In genomic region chr7:16647435-16647960, GRCh38 we compare ENCODE assay signal across 8 cellular contexts. TPM values are rescaled to one million over a fixed set of nuclear protein-coding genes. Genes with fewer than 3 reads are reported as not detected.
DNase-seq lines count a peak whose midpoint lies in the region; TF ChIP-seq lines count a peak whose summit lies in the region.

No MANE protein-coding gene starts in this region.

- H3K9ac ChIP-seq in SU-DHL-6 (ENCODE audit: low read length), result peak overlapping the region; percentile 66

- peaks cover 9% of the 10 kb centered on the region; the same call in 1 of the 2 replicates for H3F3A ChIP-seq in SU-DHL-6 (ENCODE audit: insufficient read depth)

- peaks cover 61% of the 10 kb centered on the region for H3K79me2 ChIP-seq in SU-DHL-6 (ENCODE audit: insufficient read depth, low read length)

- no peak for TF ChIP-seq CTCF in SU-DHL-6 (IDR thresholded peaks at IDR 0.05; ENCODE audit: insufficient read depth, low read length, poor library complexity, severe bottlenecking)
- TF ChIP-seq CTCF in fibroblast of pulmonary artery (IDR thresholded peaks at IDR 0.05; ENCODE audit: low read length, missing control alignments), result no peak
- no peak for TF ChIP-seq CTCF in stomach (IDR thresholded peaks at IDR 0.05)
- TF ChIP-seq CTCF in Peyer's patch (IDR thresholded peaks at IDR 0.05), result no peak

- TF ChIP-seq POLR2A in stomach (IDR thresholded peaks at IDR 0.05), result no peak
- no peak for TF ChIP-seq POLR2A in Peyer's patch (IDR thresholded peaks at IDR 0.05)

- H3K4me3 Mint-ChIP-seq in activated CD4-positive, alpha-beta T cell treated with anti-CD3 and anti-CD28 coated beads, Interleukin-2, amount 10 ng/mL, durations not matched to agents 7 days and 5 days, result peak overlapping the region; percentile 93

- CTCF ChIA-PET in activated CD4-positive, alpha-beta T cell treated with anti-CD3 and anti-CD28 coated beads, Interleukin-2, amount 10 ng/mL, durations not matched to agents 7 days and 5 days (lab: Charles Lee), result interaction anchor here (1.7 kb wide), 1 partner anchor 12 kb away, joined by 4 read pairs; no protein-coding TSS in a partner anchor

- H3K27ac Mint-ChIP-seq in activated CD4-positive, alpha-beta T cell treated with anti-CD3 and anti-CD28 coated beads, Interleukin-2, amount 10 ng/mL, durations not matched to agents 7 days and 5 days, result peak overlapping the region; percentile 32

- peaks cover 61% of the 10 kb centered on the region for H3K4me1 Mint-ChIP-seq in activated CD4-positive, alpha-beta T cell treated with anti-CD3 and anti-CD28 coated beads, Interleukin-2, amount 10 ng/mL, durations not matched to agents 7 days and 5 days

- no peak for DNase-seq in activated CD4-positive, alpha-beta T cell treated with anti-CD3 and anti-CD28 coated beads, Interleukin-2, amount 10 ng/mL, durations not matched to agents 7 days and 5 days
- no peak for DNase-seq in activated CD4-positive, alpha-beta T cell treated with anti-CD3 and anti-CD28 coated beads for 4 hours
- DNase-seq in fibroblast of pulmonary artery (ENCODE audit: low read depth) (no peak), stomach (no peak), Peyer's patch (no peak), medulla oblongata (ENCODE audit: extremely low spot score) (no peak), GDM1 (lab: John Stamatoyannopoulos, UW) (no peak)

- H3K36me3 Mint-ChIP-seq in activated CD4-positive, alpha-beta T cell treated with anti-CD3 and anti-CD28 coated beads, Interleukin-2, amount 10 ng/mL, durations not matched to agents 7 days and 5 days (ENCODE audit: low read depth), result peaks cover 15% of the 10 kb centered on the region

- no peaks in the 10 kb centered on the region for H3K9me3 Mint-ChIP-seq in activated CD4-positive, alpha-beta T cell treated with anti-CD3 and anti-CD28 coated beads, Interleukin-2, amount 10 ng/mL, durations not matched to agents 7 days and 5 days

- WGBS in stomach, 5 donors, result 26 to 44% (median 36%) methylated on average over 2 of the region's 2 CpGs

- peaks cover 33 to 79% (median 56%) of the 10 kb centered on the region in 4 donors for H3K4me1 ChIP-seq in stomach
- H3K4me1 ChIP-seq in Peyer's patch, result peaks cover 0 to 36% (median 10%) of the 10 kb centered on the region in 4 donors

- intact Hi-C loops in stomach (cut with DNase I; ENCODE audit: low total_unique reads), result no loop called here

- H3K27me3 ChIP-seq in SU-DHL-6 (ENCODE audit: low read length) (no peaks in the 10 kb centered on the region), stomach (no peaks in the 10 kb centered on the region), Peyer's patch (no peaks in the 10 kb centered on the region)

- no peaks in the 10 kb centered on the region for H3K27me3 Mint-ChIP-seq in activated CD4-positive, alpha-beta T cell treated with anti-CD3 and anti-CD28 coated beads, Interleukin-2, amount 10 ng/mL, durations not matched to agents 7 days and 5 days

- 0 out of 2 replicates have a peak, but pooled peaks cover 7% of the 10 kb centered on the region for H3K36me3 ChIP-seq in SU-DHL-6 (ENCODE audit: low read length)
- no peaks in the 10 kb centered on the region for H3K36me3 ChIP-seq in stomach
- no peaks in the 10 kb centered on the region for H3K36me3 ChIP-seq in Peyer's patch

- H2AFZ ChIP-seq in SU-DHL-6 (ENCODE audit: low read depth, low read length, severe bottlenecking), result no peak overlapping the region

- TF ChIP-seq EP300 in stomach (IDR thresholded peaks at IDR 0.05), result no peak

- POLR2A ChIA-PET in activated CD4-positive, alpha-beta T cell treated with anti-CD3 and anti-CD28 coated beads, Interleukin-2, amount 10 ng/mL, durations not matched to agents 7 days and 5 days (lab: Charles Lee), result no interaction called here

- H3K27ac ChIP-seq in SU-DHL-6 (ENCODE audit: low read depth, low read length), result no peak overlapping the region
- H3K27ac ChIP-seq in stomach, result peak overlapping the region in 2 of 5 donors; percentile 93
- H3K27ac ChIP-seq in Peyer's patch, result no peak overlapping the region

- peaks cover 50% of the 10 kb centered on the region for H4K20me1 ChIP-seq in SU-DHL-6 (ENCODE audit: low read depth, low read length)

- H3K9me3 ChIP-seq in SU-DHL-6 (ENCODE audit: insufficient read depth, low read length) (no peaks in the 10 kb centered on the region), stomach (no peaks in the 10 kb centered on the region), Peyer's patch (no peaks in the 10 kb centered on the region)

- H3K4me3 ChIP-seq in SU-DHL-6 (ENCODE audit: insufficient read depth, low read length, poor library complexity, severe bottlenecking), result peak overlapping the region; percentile 91
- peak overlapping the region; percentile 89 for H3K4me3 ChIP-seq in fibroblast of pulmonary artery (replicated peaks; ENCODE audit: low read depth, low read length)
- H3K4me3 ChIP-seq in stomach, result peak overlapping the region in 3 of 4 donors; percentile 82 to 99 (median 92)
- H3K4me3 ChIP-seq in Peyer's patch, result peak overlapping the region in 1 of 4 donors; percentile 79

- H3K9me2 ChIP-seq in SU-DHL-6 (replicated peaks; ENCODE audit: insufficient read depth, low read length), result no peaks in the 10 kb centered on the region

- H3K4me2 ChIP-seq in SU-DHL-6 (ENCODE audit: low read depth, low read length, poor library complexity, severe bottlenecking), result peak overlapping the region; percentile 77

RNA-seq across cellular contexts. Expression of gene BZW2, which starts 1.5 kb away (rescaled TPM):
- total RNA-seq in activated CD4-positive, alpha-beta T cell treated with anti-CD3 and anti-CD28 coated beads, Interleukin-2, amount 10 ng/mL, durations not matched to agents 7 days and 5 days, result 10 to 100 TPM; 51.3 to 61.2 TPM
- total RNA-seq in stomach (100 to 1,000 TPM in 1 of 5 donors, 10 to 100 TPM in 4; 25.5 to 110 (median 84.2) TPM), Peyer's patch (10 to 100 TPM; 34.4 to 54.0 (median 42.9) TPM)
- 10 to 100 TPM; 53.0 to 76.7 (median 57.8) TPM for polyA plus RNA-seq in stomach

RNA-seq across cellular contexts. Expression of gene ANKMY2, which starts 1.9 kb away (rescaled TPM):
- 10 to 100 TPM in 1 of 2 experiments, 1 to 10 TPM in 1; 9.8 to 10.3 TPM for total RNA-seq in activated CD4-positive, alpha-beta T cell treated with anti-CD3 and anti-CD28 coated beads, Interleukin-2, amount 10 ng/mL, durations not matched to agents 7 days and 5 days
- total RNA-seq in stomach (10 to 100 TPM in 4 of 5 donors, 1 to 10 TPM in 1; 2.6 to 39.8 (median 33.3) TPM), Peyer's patch (10 to 100 TPM; 19.3 to 21.5 (median 20.5) TPM)
- 10 to 100 TPM; 11.5 to 27.2 (median 13.7) TPM for polyA plus RNA-seq in stomach
